8 cellular contexts compared by ENCODE assay signal in genomic region chr11:10750838-10751580, GRCh38.
DNase-seq lines count a peak whose midpoint lies in the region; ATAC-seq and FAIRE-seq lines count a peak whose summit lies in the region.

Gene CTR9, plus strand, starts transcription at chr11:10751246. Its CDS starts 167 bp downstream, at chr11:10751413.

- H3K4me2 ChIP-seq in BLaER1, result peak within 1 kb of the TSS; percentile 82

- peak; percentile 86 for ATAC-seq in HG03457 (IDR thresholded peaks at IDR 0.05; ENCODE audit: unreplicated experiment)

- H3K4me3 ChIP-seq in BLaER1, result peak within 1 kb of the TSS; percentile 84

- peaks cover 15% of the 10 kb centered on the region for H3K4me1 ChIP-seq in BLaER1

- FAIRE-seq in GM19239 (lab: Jason Lieb, UNC), result peak; percentile 97

- no peaks in the 10 kb centered on the region for H3K27me3 ChIP-seq in BLaER1

- peak within 1 kb of the TSS; percentile 87 for H3K9ac ChIP-seq in BLaER1

- H3K9me3 ChIP-seq in BLaER1, result no peaks in the 10 kb centered on the region

- H3K36me3 ChIP-seq in BLaER1, result peaks cover 21% of the 10 kb centered on the region

- H3K27ac ChIP-seq in BLaER1 (peak within 1 kb of the TSS; percentile 82), cingulate gyrus (ENCODE audit: low read depth, low read length) (peak within 1 kb of the TSS; percentile 97)

- peak; percentile 54 for DNase-seq in GM19239 (ENCODE audit: insufficient read length, low spot score)
- peak; percentile 85 for DNase-seq in NCI-H524 treated with DMSO at 0.1 percent for 48 hours (lab: John Stamatoyannopoulos, UW)
- peak; percentile 83 to 85 for DNase-seq in activated CD4-positive, alpha-beta T cell treated with anti-CD3 and anti-CD28 coated beads for 4 hours
- DNase-seq in kidney tubule cell (ENCODE audit: low spot score), result peak; percentile 93
- DNase-seq in stimulated activated CD4-positive, alpha-beta T cell treated with anti-CD3 and anti-CD28 coated beads, Interleukin-1b, Interleukin-23, amount 100 ng/mL, for 4 hours (ENCODE audit: low read depth in 2 of 2), result peak; percentile 74 to 88

- no peaks in the 10 kb centered on the region for H4K20me1 ChIP-seq in BLaER1

Comparison
In these comparisons a context has a peak if more than half of its experiments do, and no peak if none do; other contexts are left out.
1. Peak in every context shown above with its lines: DNase-seq, ATAC-seq, H3K4me3 ChIP-seq and H3K27ac ChIP-seq.